Comparison of ENCODE assay signal across 8 cellular contexts in the genomic region with DNA sequence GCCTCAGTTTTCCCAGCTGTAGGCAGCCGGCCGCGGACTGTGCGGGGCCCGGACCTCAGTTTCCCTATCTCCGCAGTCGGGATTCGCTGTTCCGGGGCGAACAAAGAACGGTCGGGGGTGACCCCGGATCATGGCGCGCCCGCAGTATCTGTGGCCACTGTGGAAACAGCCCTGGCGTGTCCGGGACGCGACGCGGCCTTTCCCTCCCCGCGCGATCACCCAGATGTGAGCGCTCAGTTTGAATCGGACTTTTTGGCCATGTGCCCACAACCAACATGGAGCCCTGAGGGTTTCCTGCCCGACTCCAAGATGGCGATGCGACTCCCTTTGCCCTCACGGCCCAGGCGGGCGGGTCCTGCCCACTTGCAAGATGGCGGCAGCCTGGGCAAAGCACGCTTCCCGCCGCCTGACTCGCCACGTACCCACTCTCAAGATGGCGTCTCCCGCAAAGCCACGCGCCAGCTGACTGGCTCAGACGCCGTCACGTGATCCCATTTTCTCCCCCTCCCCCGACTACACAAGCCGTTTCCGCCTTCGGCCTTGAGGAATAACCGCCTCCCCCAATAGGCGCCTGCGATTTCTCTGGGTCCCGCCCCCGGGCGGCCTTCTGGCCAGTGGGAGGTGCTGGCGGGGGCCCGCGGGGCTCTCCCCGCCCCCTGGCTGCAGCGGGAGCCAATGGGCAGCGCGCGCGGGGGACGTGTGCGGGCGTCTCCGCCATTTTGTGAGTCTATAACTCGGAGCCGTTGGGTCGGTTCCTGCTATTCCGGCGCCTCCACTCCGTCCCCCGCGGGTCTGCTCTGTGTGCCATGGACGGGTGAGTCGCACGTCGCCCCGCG. TPM values are rescaled to one million over a fixed set of nuclear protein-coding genes. Genes with fewer than 3 reads are reported as not detected.
A peak's percentile ranks its signal among the peaks of the same experiment; 100 is the strongest.
DNase-seq lines count a peak whose midpoint lies in the region; ATAC-seq, FAIRE-seq and TF ChIP-seq lines count a peak whose summit lies in the region.

Gene PTBP1 (plus strand): TSS at position 761 of the 836 bp plus-strand sequence. CDS start 46 bp downstream, at position 807.

- H3K9me3 ChIP-seq in keratinocyte (ENCODE audit: control insufficient read depth, low read depth, low read length) = no peaks in the 10 kb centered on the region

- ATAC-seq in HG03439 (IDR thresholded peaks at IDR 0.05; ENCODE audit: unreplicated experiment) = peak; percentile 79

- TF ChIP-seq POLR2A in GM19193 (IDR thresholded peaks at IDR 0.05; ENCODE audit: extremely low read depth, insufficient read depth, insufficient read length) = peak; percentile 91

- H2AFZ ChIP-seq in keratinocyte (ENCODE audit: control insufficient read depth, low read length) = peak within 1 kb of the TSS; percentile 85

- H3K4me1 Mint-ChIP-seq in chondrocyte (ENCODE audit: low read depth) = peaks cover 32% of the 10 kb centered on the region

- H3K9me1 ChIP-seq in keratinocyte (ENCODE audit: control insufficient read depth, extremely low read depth, insufficient read depth, low read length) = no peaks in the 10 kb centered on the region

- peak; percentile 74 for FAIRE-seq in keratinocyte (lab: Jason Lieb, UNC)

- H3K27me3 ChIP-seq in keratinocyte (ENCODE audit: control insufficient read depth, extremely low read depth, insufficient read depth, low read length) = no peaks in the 10 kb centered on the region

- peaks cover 10 to 29% of the 10 kb centered on the region in 2 experiments for H3K36me3 ChIP-seq in keratinocyte (ENCODE audit: control insufficient read depth in 2 of 2, extremely low read depth in 1 of 2, insufficient read depth in 2 of 2, low read length in 2 of 2)

- peaks cover 41% of the 10 kb centered on the region for H3K79me2 ChIP-seq in keratinocyte (ENCODE audit: control insufficient read depth, insufficient read depth, low read length)

- H3K27ac Mint-ChIP-seq in chondrocyte (ENCODE audit: unreplicated experiment) = peak within 1 kb of the TSS; percentile 96

- peaks cover 10% of the 10 kb centered on the region for H3K36me3 Mint-ChIP-seq in chondrocyte (ENCODE audit: low read depth)

- peak within 1 kb of the TSS; percentile 91 for H3K9ac ChIP-seq in keratinocyte (ENCODE audit: control insufficient read depth, extremely low read depth, insufficient read depth, low read length)

- TF ChIP-seq CTCF in chondrocyte (IDR thresholded peaks at IDR 0.05) (no peak), keratinocyte (optimal IDR thresholded peaks at IDR 0.05 in 1 of 3, IDR thresholded peaks at IDR 0.05 in 1 of 3, conservative IDR thresholded peaks at IDR 0.05 in 1 of 3; ENCODE audit: extremely low read depth in 1 of 3, insufficient read depth in 2 of 3, low read length in 3 of 3) (no peak)

- peaks cover 36% of the 10 kb centered on the region for H4K20me1 ChIP-seq in keratinocyte (ENCODE audit: control insufficient read depth, extremely low read depth, insufficient read depth, low read length)

- peak within 1 kb of the TSS; percentile 83 to 99 (median 91) for H3K4me3 ChIP-seq in keratinocyte (ENCODE audit: control insufficient read depth in 2 of 3, extremely low read depth in 1 of 3, insufficient read depth in 2 of 3, low read depth in 1 of 3, low read length in 3 of 3)

- dilution Hi-C loops in keratinocyte (cut with MboI; ENCODE audit: extremely low pct_ligation_motif_present, low sequenced_read_pairs) = no loop called here

- H3K4me2 ChIP-seq in keratinocyte (ENCODE audit: control insufficient read depth, extremely low read depth, insufficient read depth, low read depth, low read length) = peak within 1 kb of the TSS; percentile 96

- peaks cover 31% of the 10 kb centered on the region for H3K4me1 ChIP-seq in keratinocyte (ENCODE audit: control insufficient read depth, extremely low read depth, insufficient read depth, low read length)

- H3K27me3 Mint-ChIP-seq in chondrocyte (ENCODE audit: low read depth) = no peaks in the 10 kb centered on the region

- H3K4me3 Mint-ChIP-seq in chondrocyte (ENCODE audit: unreplicated experiment) = peak within 1 kb of the TSS; percentile 90

- peak within 1 kb of the TSS; percentile 73 for H3K27ac ChIP-seq in keratinocyte (ENCODE audit: control insufficient read depth, insufficient read depth, low read length)

- no peaks in the 10 kb centered on the region for H3K9me3 Mint-ChIP-seq in chondrocyte (ENCODE audit: low read depth)

- DNase-seq in AML-193 (lab: John Stamatoyannopoulos, UW) = peak; percentile 99
- peak; percentile 97 for DNase-seq in NCI-H510A treated with DMSO at 0.1 percent for 48 hours (lab: John Stamatoyannopoulos, UW)
- peak; percentile 98 for DNase-seq in activated CD4-positive, alpha-beta T cell treated with anti-CD3 and anti-CD28 coated beads for 24 hours (ENCODE audit: low read depth in 2 of 2)
- DNase-seq in chondrocyte (ENCODE audit: low spot score) = peak; percentile 100
- peak; percentile 100 for DNase-seq in keratinocyte (ENCODE audit: low read depth, low spot score)
- peak; percentile 96 to 99 for DNase-seq in stimulated activated CD4-positive, alpha-beta T cell treated with anti-CD3 and anti-CD28 coated beads, Interleukin-15, amount 100 ng/mL, for 1 hour (ENCODE audit: low read depth in 1 of 2, low spot score in 1 of 2)

RNA-seq across cellular contexts. Expression of gene PTBP1, which starts in this region (rescaled TPM):
- 281 to 343 TPM (median 285 TPM) in 3 replicates for total RNA-seq in chondrocyte
- 117 to 180 TPM (median 130 TPM) in 3 replicates for polyA plus RNA-seq in keratinocyte
- 145 TPM for polyA plus RNA-seq in keratinocyte (2011; ENCODE audit: low read depth)
- polyA plus RNA-seq in keratinocyte (2011; cell fraction: cytosol; rRNA removed) = 112 and 148 TPM in 2 replicates
- polyA plus RNA-seq in keratinocyte (2011; cell fraction: nucleus; rRNA removed) = 151 and 213 TPM in 2 replicates
- 154 and 321 TPM in 2 replicates for polyA plus RNA-seq in keratinocyte (2012; ENCODE audit: low replicate concordance)
- polyA minus RNA-seq in keratinocyte = 183 to 411 TPM (median 209 TPM) in 3 replicates
- polyA minus RNA-seq in keratinocyte (2011; cell fraction: cytosol; rRNA and poly(A)+ RNA removed) = 242 TPM
- 164 and 177 TPM in 2 replicates for polyA minus RNA-seq in keratinocyte (2011; cell fraction: nucleus; rRNA and poly(A)+ RNA removed)

Comparison
In these comparisons a context has a peak if more than half of its experiments do, and no peak if none do; other contexts are left out.
1. Peak in every context shown above with its lines: DNase-seq, ATAC-seq, H3K4me3 ChIP-seq and H3K27ac ChIP-seq.